8 cellular contexts compared by ENCODE assay signal in the genomic region with DNA sequence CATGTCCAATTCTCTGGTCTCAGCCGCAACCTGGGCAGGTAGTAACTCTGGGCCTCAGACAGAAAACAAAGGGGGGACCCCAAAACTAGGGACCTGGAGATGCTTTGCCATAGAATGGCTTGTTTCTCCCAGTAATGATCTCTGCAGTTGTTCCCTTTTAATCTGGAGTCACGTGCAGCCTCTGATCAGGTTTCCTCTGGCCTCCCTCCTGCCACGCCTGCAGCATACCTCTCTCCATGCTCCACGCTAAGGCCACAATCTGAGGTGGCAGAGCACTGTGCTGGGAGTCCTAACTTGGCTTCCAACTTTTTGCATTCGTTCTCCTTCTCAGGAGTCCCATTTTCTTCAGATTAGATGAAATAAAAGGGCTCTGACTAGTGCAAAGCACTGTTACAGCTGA. TPM values are rescaled to one million over a fixed set of nuclear protein-coding genes. Genes with fewer than 3 reads are reported as not detected.
DNase-seq lines count a peak whose midpoint lies in the region; ATAC-seq and TF ChIP-seq lines count a peak whose summit lies in the region.

No MANE protein-coding gene starts in this region.

- H3K4me3 Mint-ChIP-seq in activated T-cell treated with anti-CD3 and anti-CD28 coated beads, Interleukin-2, amount 50 U/mL, for 4 hours = peak overlapping the region; percentile 91

- H3K4me1 ChIP-seq in heart left ventricle = peaks cover 0 to 46% (median 34%) of the 10 kb centered on the region in 12 donors
- peaks cover 17% of the 10 kb centered on the region for H3K4me1 ChIP-seq in rectal smooth muscle tissue (ENCODE audit: control insufficient read depth, insufficient read depth, low read length)

- H3K9ac ChIP-seq in rectal smooth muscle tissue (ENCODE audit: low read length) = no peak overlapping the region

- peaks cover 45% of the 10 kb centered on the region for H3K4me1 Mint-ChIP-seq in activated T-cell treated with anti-CD3 and anti-CD28 coated beads, Interleukin-2, amount 50 U/mL, for 4 hours (ENCODE audit: low read depth)

- intact Hi-C loops in heart left ventricle (cut with DNase I) = no loop called here

- H3K9me3 ChIP-seq in heart left ventricle = no peaks in the 10 kb centered on the region

- H3K36me3 Mint-ChIP-seq in activated T-cell treated with anti-CD3 and anti-CD28 coated beads, Interleukin-2, amount 50 U/mL, for 4 hours (ENCODE audit: insufficient read depth) = peaks cover 43% of the 10 kb centered on the region

- no peaks in the 10 kb centered on the region for H3K27me3 Mint-ChIP-seq in activated T-cell treated with anti-CD3 and anti-CD28 coated beads, Interleukin-2, amount 50 U/mL, for 4 hours (ENCODE audit: low read depth)

- ATAC-seq in activated T-cell treated with anti-CD3 and anti-CD28 coated beads, Interleukin-2, amount 50 U/mL, for 4 hours = no peak
- ATAC-seq in heart left ventricle (peak; percentile 32 to 57 (median 44)), GM19452 (IDR thresholded peaks at IDR 0.05; ENCODE audit: unreplicated experiment) (no peak), HG02642 (IDR thresholded peaks at IDR 0.05; ENCODE audit: poor library complexity, unreplicated experiment) (no peak)

- peak overlapping the region; percentile 24 to 96 (median 88) for H3K27ac ChIP-seq in heart left ventricle
- no peak overlapping the region for H3K27ac ChIP-seq in rectal smooth muscle tissue (ENCODE audit: low read depth, low read length)

- TF ChIP-seq POLR2A in heart left ventricle (IDR thresholded peaks at IDR 0.05) = no peak

- H3K4me3 ChIP-seq in WI38 (ENCODE audit: low read depth, low read length) (peak overlapping the region; percentile 70), heart left ventricle (peak overlapping the region; percentile 64 to 99 (median 86)), rectal smooth muscle tissue (ENCODE audit: low read length) (peak overlapping the region; percentile 87)

- H3K36me3 ChIP-seq in heart left ventricle (peaks cover 5 to 55% (median 36%) of the 10 kb centered on the region in 9 donors), rectal smooth muscle tissue (ENCODE audit: control insufficient read depth, insufficient read depth, low read length) (peaks cover 24% of the 10 kb centered on the region)

- TF ChIP-seq CTCF in WI38 (IDR thresholded peaks at IDR 0.05; ENCODE audit: low read depth, low read length) = no peak
- TF ChIP-seq CTCF in heart left ventricle (IDR thresholded peaks at IDR 0.05) = no peak

- H3K9me3 Mint-ChIP-seq in activated T-cell treated with anti-CD3 and anti-CD28 coated beads, Interleukin-2, amount 50 U/mL, for 4 hours = no peaks in the 10 kb centered on the region

- 29 to 49% (median 41%) methylated on average over 4 to 5 of the region's 5 CpGs for WGBS in heart left ventricle, 4 donors

- H3K27me3 ChIP-seq in heart left ventricle (no peaks in the 10 kb centered on the region), rectal smooth muscle tissue (ENCODE audit: control insufficient read depth, insufficient read depth, low read length) (no peaks in the 10 kb centered on the region)

- no peak for DNase-seq in activated T-cell treated with anti-CD3 and anti-CD28 coated beads, Interleukin-2, amount 50 U/mL, for 4 hours
- DNase-seq in activated T-cell treated with anti-CD3 and anti-CD28 coated beads for 4 hours (no peak), heart left ventricle (no peak), NCI-H1436 treated with DMSO at 0.1 percent for 48 hours (lab: John Stamatoyannopoulos, UW) (no peak)

RNA-seq across cellular contexts. Expression of a gene that starts 1.9 kb away (rescaled TPM):
- total RNA-seq in activated T-cell treated with anti-CD3 and anti-CD28 coated beads, Interleukin-2, amount 50 U/mL, for 4 hours = 100 to 1,000 TPM; 544 to 556 (median 548) TPM
- total RNA-seq in heart left ventricle = 100 to 1,000 TPM; 193 to 283 (median 236) TPM
- 100 to 1,000 TPM; 146 to 190 TPM for polyA plus RNA-seq in heart left ventricle

Comparison
In these comparisons a context has a peak if more than half of its experiments do, and no peak if none do; other contexts are left out.
1. ATAC-seq: peak in heart left ventricle (4 of 4); none in activated T-cell treated with anti-CD3 and anti-CD28 coated beads, Interleukin-2, amount 50 U/mL, for 4 hours (0 of 2), GM19452 (single experiment) and HG02642 (single experiment).
2. Peak in every context shown above with its lines, with median percentiles within 50 percentile points of each other: H3K4me3 ChIP-seq.